In the genomic region with DNA sequence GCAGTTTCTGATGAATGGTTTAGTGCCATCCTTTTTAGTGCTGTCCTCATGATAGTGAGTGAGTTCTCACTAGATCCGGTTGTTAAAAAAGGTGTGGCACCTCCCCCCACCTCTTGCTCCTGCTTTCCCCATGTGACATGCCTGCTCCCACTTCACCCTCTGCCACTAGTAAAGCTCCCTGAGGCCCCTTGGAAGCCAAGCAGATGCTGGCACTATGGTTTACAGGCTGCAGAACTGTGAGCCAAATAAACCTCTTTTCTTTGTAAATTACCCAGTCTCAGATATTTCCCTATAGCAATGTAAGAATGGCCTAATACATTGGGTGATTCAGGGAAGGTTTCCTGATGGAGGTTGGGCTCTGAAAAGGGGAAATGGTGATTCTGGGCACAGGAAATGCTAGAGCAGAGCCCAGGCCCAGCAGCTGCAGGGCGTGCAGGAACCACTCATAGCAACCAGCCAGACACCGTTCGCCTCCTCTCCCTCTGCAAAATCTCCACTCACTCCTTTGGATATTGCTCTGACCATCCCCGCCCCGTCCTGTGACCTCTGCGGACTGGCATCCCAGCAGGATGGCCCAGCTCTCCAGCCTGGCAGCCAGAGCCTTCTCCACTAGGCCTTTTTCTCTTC, we compare ENCODE assay signal across 1 cellular context.
TF ChIP-seq lines count a peak whose summit lies in the region.

No MANE protein-coding gene starts in this region.

TF ChIP-seq in WTC11, 78 proteins besides CTCF, POLR2A, EP300 and RAD21 (continued from another document):
- TF ChIP-seq, protein P1, sequence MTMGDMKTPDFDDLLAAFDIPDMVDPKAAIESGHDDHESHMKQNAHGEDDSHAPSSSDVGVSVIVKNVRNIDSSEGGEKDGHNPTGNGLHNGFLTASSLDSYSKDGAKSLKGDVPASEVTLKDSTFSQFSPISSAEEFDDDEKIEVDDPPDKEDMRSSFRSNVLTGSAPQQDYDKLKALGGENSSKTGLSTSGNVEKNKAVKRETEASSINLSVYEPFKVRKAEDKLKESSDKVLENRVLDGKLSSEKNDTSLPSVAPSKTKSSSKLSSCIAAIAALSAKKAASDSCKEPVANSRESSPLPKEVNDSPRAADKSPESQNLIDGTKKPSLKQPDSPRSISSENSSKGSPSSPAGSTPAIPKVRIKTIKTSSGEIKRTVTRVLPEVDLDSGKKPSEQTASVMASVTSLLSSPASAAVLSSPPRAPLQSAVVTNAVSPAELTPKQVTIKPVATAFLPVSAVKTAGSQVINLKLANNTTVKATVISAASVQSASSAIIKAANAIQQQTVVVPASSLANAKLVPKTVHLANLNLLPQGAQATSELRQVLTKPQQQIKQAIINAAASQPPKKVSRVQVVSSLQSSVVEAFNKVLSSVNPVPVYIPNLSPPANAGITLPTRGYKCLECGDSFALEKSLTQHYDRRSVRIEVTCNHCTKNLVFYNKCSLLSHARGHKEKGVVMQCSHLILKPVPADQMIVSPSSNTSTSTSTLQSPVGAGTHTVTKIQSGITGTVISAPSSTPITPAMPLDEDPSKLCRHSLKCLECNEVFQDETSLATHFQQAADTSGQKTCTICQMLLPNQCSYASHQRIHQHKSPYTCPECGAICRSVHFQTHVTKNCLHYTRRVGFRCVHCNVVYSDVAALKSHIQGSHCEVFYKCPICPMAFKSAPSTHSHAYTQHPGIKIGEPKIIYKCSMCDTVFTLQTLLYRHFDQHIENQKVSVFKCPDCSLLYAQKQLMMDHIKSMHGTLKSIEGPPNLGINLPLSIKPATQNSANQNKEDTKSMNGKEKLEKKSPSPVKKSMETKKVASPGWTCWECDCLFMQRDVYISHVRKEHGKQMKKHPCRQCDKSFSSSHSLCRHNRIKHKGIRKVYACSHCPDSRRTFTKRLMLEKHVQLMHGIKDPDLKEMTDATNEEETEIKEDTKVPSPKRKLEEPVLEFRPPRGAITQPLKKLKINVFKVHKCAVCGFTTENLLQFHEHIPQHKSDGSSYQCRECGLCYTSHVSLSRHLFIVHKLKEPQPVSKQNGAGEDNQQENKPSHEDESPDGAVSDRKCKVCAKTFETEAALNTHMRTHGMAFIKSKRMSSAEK (CRISPR knock-in tag; IDR thresholded peaks at IDR 0.05; ENCODE audit: borderline replicate concordance): no peak
- no peak for TF ChIP-seq MYBL2 (CRISPR knock-in tag; IDR thresholded peaks at IDR 0.05)
